21 cellular contexts compared by ENCODE assay signal in genomic region chr10:121294630-121295029, GRCh38.
"Had no signal": no experiment of that assay in that cellular context is flagged by ENCODE, and none has a peak within 500 bp of the region (broad histone marks: within the 10 kb centered on the region; RNA-seq: fewer than 3 reads in every experiment).

No MANE protein-coding gene starts in this region.

- H3K27me3 ChIP-seq: SJSA1 had no signal

- ATAC-seq: K562 had no signal

- H3K27ac ChIP-seq: HL-60, KMS-11, SJSA1, SK-N-MC had no signal

- DNase-seq: Kasumi-1, MM.1S, NCI-H1092 treated with DMSO at 0.1 percent for 48 hours, NCI-H1436, NCI-H187, NCI-H2029, NCI-H2081 treated with DMSO at 0.1 percent for 48 hours, NCI-H2171, NCI-H226, NCI-H510A, NCI-H524 treated with DMSO at 0.1 percent for 48 hours, NCI-H774, Right ventricle myocardium superior, RPMI8226, SIG-M5 had no signal

- H3K4me1 Mint-ChIP-seq: IgD-negative memory B cell had no signal

- H3K9me3 Mint-ChIP-seq: IgD-negative memory B cell had no signal

- H3K36me3 Mint-ChIP-seq: IgD-negative memory B cell had no signal

- H3K4me1 ChIP-seq: SJSA1 had no signal

- H3K27me3 Mint-ChIP-seq: IgD-negative memory B cell had no signal

- H3K4me3 Mint-ChIP-seq: IgD-negative memory B cell had no signal

- H3K27ac Mint-ChIP-seq: IgD-negative memory B cell had no signal

- H3K4me3 ChIP-seq: K562, SJSA1, SK-N-MC had no signal

- H3K36me3 ChIP-seq: SJSA1 had no signal

- H3K9ac ChIP-seq: KMS-11 had no signal
